Comparison of ENCODE assay signal across 19 cellular contexts in the genomic region with DNA sequence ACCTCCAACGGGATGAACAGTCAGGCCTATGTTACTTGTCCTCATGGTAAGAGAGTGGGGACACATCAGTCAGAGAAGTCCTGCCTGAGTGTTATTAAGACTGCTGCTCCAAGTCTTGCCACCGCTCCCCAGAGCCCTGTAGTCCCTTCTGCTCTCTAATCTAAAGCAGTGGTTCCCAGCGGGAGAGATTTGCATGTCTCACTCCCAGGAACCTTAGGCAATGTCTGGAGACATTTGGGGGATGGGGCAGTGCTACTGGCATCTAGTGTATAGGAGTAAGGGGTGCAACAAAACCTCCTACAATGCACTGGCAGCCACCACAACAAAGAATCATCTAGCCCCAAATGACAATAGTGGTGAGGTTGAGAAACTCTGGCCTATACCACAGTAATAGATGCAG. TPM values are rescaled to one million over a fixed set of nuclear protein-coding genes. Genes with fewer than 3 reads are reported as not detected.
"Had no signal": no experiment of that assay in that cellular context is flagged by ENCODE, and none has a peak within 500 bp of the region (broad histone marks: within the 10 kb centered on the region; RNA-seq: fewer than 3 reads in every experiment).

No MANE protein-coding gene starts in this region.

- H3K27ac ChIP-seq: brain microvascular endothelial cell, lower lobe of right lung had no signal

- DNase-seq: activated CD4-positive, CD25-positive, alpha-beta regulatory T cell; activated T-cell treated with anti-CD3 and anti-CD28 coated beads, Interleukin-2, amount 50 U/mL, for 1 hour; amygdala; brain microvascular endothelial cell; cerebellar nuclear complex; effector memory CD8-positive, alpha-beta T cell; erythroblast; glutamatergic neuron; immature natural killer cell; left cardiac atrium; lower lobe of right lung; naive thymus-derived CD4-positive, alpha-beta T cell; right cardiac atrium; T-helper 17 cell; trophoblast cell had no signal

- H3K9me3 ChIP-seq: lower lobe of right lung had no signal

- H3K27me3 ChIP-seq: brain microvascular endothelial cell had no signal

- ATAC-seq: effector memory CD8-positive, alpha-beta T cell; left cardiac atrium; lower lobe of right lung; naive thymus-derived CD4-positive, alpha-beta T cell; right cardiac atrium; stimulated activated effector memory CD8-positive, alpha-beta T cell treated with anti-CD3 and anti-CD28 coated beads, Interleukin-12 subunit alpha, Interleukin-12 subunit beta, amount 100 ng/mL, for 72 hours; T-helper 17 cell had no signal

- H3K27ac Mint-ChIP-seq: activated naive CD4-positive, alpha-beta T cell treated with anti-CD3 and anti-CD28 coated beads, Interleukin-2, amount 50 U/mL, for 24 hours; dendritic cell treated with granulocyte-macrophage colony-stimulating factor and Interleukin-4, amounts not matched to agents 40 ng/mL and 50 ng/mL, for 4 days; effector memory CD8-positive, alpha-beta T cell; immature natural killer cell; naive thymus-derived CD4-positive, alpha-beta T cell; stimulated activated effector memory CD8-positive, alpha-beta T cell treated with anti-CD3 and anti-CD28 coated beads, Interleukin-12 subunit alpha, Interleukin-12 subunit beta, amount 100 ng/mL, for 72 hours; T-helper 17 cell had no signal

- H3K9me3 Mint-ChIP-seq: dendritic cell treated with granulocyte-macrophage colony-stimulating factor and Interleukin-4, amounts not matched to agents 40 ng/mL and 50 ng/mL, for 4 days had no signal

- H3K4me1 ChIP-seq: lower lobe of right lung had no signal

- H3K4me1 Mint-ChIP-seq: activated naive CD4-positive, alpha-beta T cell treated with anti-CD3 and anti-CD28 coated beads, Interleukin-2, amount 50 U/mL, for 24 hours; immature natural killer cell; stimulated activated effector memory CD8-positive, alpha-beta T cell treated with anti-CD3 and anti-CD28 coated beads, Interleukin-12 subunit alpha, Interleukin-12 subunit beta, amount 100 ng/mL, for 72 hours had no signal

- H3K36me3 Mint-ChIP-seq: activated naive CD4-positive, alpha-beta T cell treated with anti-CD3 and anti-CD28 coated beads, Interleukin-2, amount 50 U/mL, for 24 hours; stimulated activated effector memory CD8-positive, alpha-beta T cell treated with anti-CD3 and anti-CD28 coated beads, Interleukin-12 subunit alpha, Interleukin-12 subunit beta, amount 100 ng/mL, for 72 hours had no signal

- H3K36me3 ChIP-seq: brain microvascular endothelial cell, lower lobe of right lung had no signal

- H3K4me3 ChIP-seq: lower lobe of right lung had no signal

- H3K4me3 Mint-ChIP-seq: activated naive CD4-positive, alpha-beta T cell treated with anti-CD3 and anti-CD28 coated beads, Interleukin-2, amount 50 U/mL, for 24 hours; dendritic cell treated with granulocyte-macrophage colony-stimulating factor and Interleukin-4, amounts not matched to agents 40 ng/mL and 50 ng/mL, for 4 days; effector memory CD8-positive, alpha-beta T cell; immature natural killer cell; naive thymus-derived CD4-positive, alpha-beta T cell; stimulated activated effector memory CD8-positive, alpha-beta T cell treated with anti-CD3 and anti-CD28 coated beads, Interleukin-12 subunit alpha, Interleukin-12 subunit beta, amount 100 ng/mL, for 72 hours; T-helper 17 cell had no signal

RNA-seq across cellular contexts. Expression of a gene that starts 2.6 kb away (rescaled TPM):
- total RNA-seq: mononuclear cell had no signal
- polyA plus RNA-seq: naive thymus-derived CD4-positive, alpha-beta T cell had no signal
